In genomic region chr22:49934891-49935557, GRCh38 we compare ENCODE assay signal across 8 cellular contexts. TPM values are rescaled to one million over a fixed set of nuclear protein-coding genes. Genes with fewer than 3 reads are reported as not detected.
DNase-seq lines count a peak whose midpoint lies in the region; ATAC-seq lines count a peak whose summit lies in the region.

No MANE protein-coding gene starts in this region.

- ATAC-seq in GM21526 (IDR thresholded peaks at IDR 0.05; ENCODE audit: low FRiP score, unreplicated experiment): no peak

- DNase-seq in NCI-H1436 (lab: John Stamatoyannopoulos, UW): peak; percentile 80
- no peak for DNase-seq in NCI-H1436 treated with DMSO at 0.1 percent for 48 hours (lab: John Stamatoyannopoulos, UW)
- DNase-seq in T follicular helper cell (ENCODE audit: low read depth): peak; percentile 74
- DNase-seq in hypothalamus (lab: John Stamatoyannopoulos, UW): peak in 39 of 51 donors; percentile 14 to 74 (median 38)
- peak; percentile 92 for DNase-seq in stimulated activated CD4-positive, alpha-beta T cell treated with anti-CD3 and anti-CD28 coated beads, Interleukin-12 subunit alpha, Interleukin-12 subunit beta, amount 100 ng/mL, for 4 hours
- DNase-seq in HuH-7 (ENCODE audit: low spot score): no peak

- H3K27ac ChIP-seq in adipose tissue (ENCODE audit: low read depth, low read length): peak overlapping the region; percentile 97

- WGBS in adipose tissue, 3 donors: 4 to 10% (median 6%) methylated on average over 36 to 54 of the region's 56 CpGs

RNA-seq across cellular contexts. Expression of gene CRELD2, which starts 16.6 kb away (rescaled TPM):
- polyA plus RNA-seq in adipose tissue: 10 to 100 TPM; 30.0 to 53.5 (median 41.7) TPM

RNA-seq across cellular contexts. Expression of gene ALG12, which starts 16.8 kb away (rescaled TPM):
- polyA plus RNA-seq in adipose tissue: 1 to 10 TPM; 5.3 to 9.6 (median 9.3) TPM

RNA-seq across cellular contexts. Expression of gene PIM3, which starts 25.5 kb away (rescaled TPM):
- polyA plus RNA-seq in adipose tissue: 100 to 1,000 TPM in 1 of 3 donors, 10 to 100 TPM in 2; 60.3 to 225 (median 87.5) TPM

Comparison
In these comparisons a context has a peak if more than half of its experiments do, and no peak if none do; other contexts are left out.
1. DNase-seq: peak in NCI-H1436 (single experiment), T follicular helper cell (single experiment), hypothalamus (39 of 51) and stimulated activated CD4-positive, alpha-beta T cell treated with anti-CD3 and anti-CD28 coated beads, Interleukin-12 subunit alpha, Interleukin-12 subunit beta, amount 100 ng/mL, for 4 hours (single experiment); none in NCI-H1436 treated with DMSO at 0.1 percent for 48 hours (single experiment) and HuH-7 (single experiment).